1 cellular context compared by ENCODE assay signal in genomic region chr6:127791779-127792528, GRCh38.
TF ChIP-seq lines count a peak whose summit lies in the region.

No MANE protein-coding gene starts in this region.

TF ChIP-seq in GM23338, 12 proteins besides CTCF, POLR2A, EP300 and RAD21 (continued from another document):
- TF ChIP-seq ZNF462 (CRISPR knock-in tag; IDR thresholded peaks at IDR 0.05) (no peak), JUNB (IDR thresholded peaks at IDR 0.05; ENCODE audit: unreplicated experiment) (no peak)
